27 cellular contexts compared by ENCODE assay signal in the genomic region with DNA sequence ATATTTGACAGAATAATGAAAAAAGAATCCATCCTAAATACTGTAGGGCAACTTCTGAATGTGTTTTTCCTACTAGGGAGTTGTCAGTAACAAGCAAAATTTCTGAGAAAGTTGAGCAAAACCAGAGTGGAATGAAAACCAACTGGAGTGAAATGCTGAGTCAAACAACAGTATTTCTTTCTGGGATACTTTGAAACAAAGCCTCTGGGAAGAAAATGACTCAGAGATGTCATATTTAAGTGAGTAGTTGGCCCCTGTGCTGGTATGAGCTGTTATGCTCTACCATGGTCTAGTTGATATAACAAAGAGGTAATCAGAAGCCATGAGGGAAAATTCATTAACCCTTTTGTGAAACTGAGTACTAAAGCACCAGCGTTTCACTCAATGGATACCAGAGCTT.
DNase-seq lines count a peak whose midpoint lies in the region; FAIRE-seq and TF ChIP-seq lines count a peak whose summit lies in the region.
"Had no signal": no experiment of that assay in that cellular context is flagged by ENCODE, and none has a peak within 500 bp of the region (broad histone marks: within the 10 kb centered on the region; RNA-seq: fewer than 3 reads in every experiment).

No MANE protein-coding gene starts in this region.

- CTCF ChIA-PET in PC-9 (lab: Charles Lee): no interaction called here

- H2AFZ ChIP-seq in PC-9: no peak overlapping the region

- no peaks in the 10 kb centered on the region for H3K36me3 ChIP-seq in PC-9 (ENCODE audit: low read depth)
- H3K36me3 ChIP-seq: cardiac muscle cell, heart right ventricle, right atrium auricular region, SJSA1, thyroid gland had no signal

- no peak overlapping the region for H3K4me3 Mint-ChIP-seq in endothelial cell (ENCODE audit: unreplicated experiment)
- H3K4me3 Mint-ChIP-seq in immature natural killer cell: no peak overlapping the region
- H3K4me3 Mint-ChIP-seq: activated T-cell treated with anti-CD3 and anti-CD28 coated beads, Interleukin-2, amount 50 U/mL, for 4 hours; dendritic cell treated with granulocyte-macrophage colony-stimulating factor and Interleukin-4, amounts not matched to agents 40 ng/mL and 50 ng/mL, for 4 days; natural killer cell had no signal

- H3F3A ChIP-seq in PC-9 (ENCODE audit: insufficient read depth, low read depth): no peaks in the 10 kb centered on the region

- no peak overlapping the region for H3K4me3 ChIP-seq in fibroblast of villous mesenchyme (ENCODE audit: low read depth, low read length)
- no peak overlapping the region for H3K4me3 ChIP-seq in PC-9
- H3K4me3 ChIP-seq: cardiac muscle cell, heart right ventricle, right atrium auricular region, SJSA1, thyroid gland had no signal

- no peaks in the 10 kb centered on the region for H3K79me2 ChIP-seq in PC-9 (ENCODE audit: low read depth)

- H3K27ac ChIP-seq in PC-9: no peak overlapping the region
- H3K27ac ChIP-seq: C4-2B, cardiac muscle cell, heart right ventricle, right atrium auricular region, SJSA1, thyroid gland had no signal

- H3K27me3 ChIP-seq in PC-9 (ENCODE audit: insufficient read depth, low read depth): no peaks in the 10 kb centered on the region
- H3K27me3 ChIP-seq: cardiac muscle cell, heart right ventricle, right atrium auricular region, SJSA1, thyroid gland had no signal

- TF ChIP-seq CTCF in fibroblast of villous mesenchyme (IDR thresholded peaks at IDR 0.05; ENCODE audit: insufficient read depth, low read depth, low read length) (no peak), endothelial cell (IDR thresholded peaks at IDR 0.05; ENCODE audit: unreplicated experiment) (no peak), PC-9 (conservative IDR thresholded peaks at IDR 0.05) (no peak)

- H3K9me3 ChIP-seq in PC-9 (ENCODE audit: insufficient read depth, low read depth): no peaks in the 10 kb centered on the region
- H3K9me3 ChIP-seq: heart right ventricle, right atrium auricular region, SJSA1, thyroid gland had no signal

- DNase-seq in H54 (ENCODE audit: insufficient read length, low spot score) (no peak), amniotic epithelial cell (ENCODE audit: low read depth) (peak; percentile 9), fibroblast of villous mesenchyme (ENCODE audit: low read depth) (peak; percentile 47), renal cortical epithelial cell (ENCODE audit: low read depth) (peak; percentile 89), endothelial cell (ENCODE audit: low spot score) (no peak), H4 (ENCODE audit: low spot score) (no peak), PC-9 (no peak), immature natural killer cell (no peak)
- DNase-seq: activated CD4-positive, alpha-beta T cell treated with anti-CD3 and anti-CD28 coated beads for 4 hours; activated naive CD4-positive, alpha-beta T cell; activated T-cell treated with anti-CD3 and anti-CD28 coated beads, Interleukin-2, amount 50 U/mL, for 4 hours; EL; heart right ventricle; left ventricle myocardium superior; midbrain; natural killer cell; NCI-H1694; NCI-H2171 treated with DMSO at 0.1 percent for 48 hours; NCI-H524 treated with DMSO at 0.1 percent for 48 hours; stimulated activated naive CD8-positive, alpha-beta T cell treated with anti-CD3 and anti-CD28 coated beads, Interleukin-15, Interleukin-2, amounts not matched to agents 100 U/mL and 50 U/mL, for 24 hours; T-helper 2 cell; thyroid gland had no signal

- no peaks in the 10 kb centered on the region for H3K36me3 Mint-ChIP-seq in endothelial cell (ENCODE audit: low read depth, unreplicated experiment)
- H3K36me3 Mint-ChIP-seq in immature natural killer cell: peaks cover 5 to 8% (median 7%) of the 10 kb centered on the region in 3 donors

- H3K4me1 ChIP-seq in PC-9 (replicated peaks; ENCODE audit: insufficient read depth): no peaks in the 10 kb centered on the region
- H3K4me1 ChIP-seq: heart right ventricle, right atrium auricular region, SJSA1, thyroid gland had no signal

- intact Hi-C loops in PC-9 (cut with micrococcal nuclease; ENCODE audit: unreplicated experiment): no loop called here

- H4K20me1 ChIP-seq in PC-9 (ENCODE audit: insufficient read depth): no peaks in the 10 kb centered on the region

- no TSS peak for BruUV-seq in PC-9 (replicated peaks; lab: Mats Ljungman, UMichigan)

- H3K4me2 ChIP-seq in PC-9: no peak overlapping the region

- peaks cover 6% of the 10 kb centered on the region for H3K4me1 Mint-ChIP-seq in endothelial cell (ENCODE audit: unreplicated experiment)
- no peaks in the 10 kb centered on the region for H3K4me1 Mint-ChIP-seq in immature natural killer cell
- H3K4me1 Mint-ChIP-seq: natural killer cell had no signal

- peak; percentile 55 for FAIRE-seq in H54 (lab: Jason Lieb, UNC)

- TF ChIP-seq POLR2A in H54 (IDR thresholded peaks at IDR 0.05; ENCODE audit: low read depth, low read length): no peak

- H3K9me3 Mint-ChIP-seq in endothelial cell (ENCODE audit: unreplicated experiment): no peaks in the 10 kb centered on the region
- H3K9me3 Mint-ChIP-seq in immature natural killer cell: peaks cover 2 to 19% (median 4%) of the 10 kb centered on the region in 6 donors
- H3K9me3 Mint-ChIP-seq: dendritic cell treated with granulocyte-macrophage colony-stimulating factor and Interleukin-4, amounts not matched to agents 40 ng/mL and 50 ng/mL, for 4 days had no signal

- no peaks in the 10 kb centered on the region for H3K9me2 ChIP-seq in PC-9 (ENCODE audit: insufficient read depth)

- POLR2A ChIA-PET in PC-9 (lab: Charles Lee; ENCODE audit: unreplicated experiment): no interaction called here

- H3K27me3 Mint-ChIP-seq in endothelial cell (ENCODE audit: unreplicated experiment) (no peaks in the 10 kb centered on the region), immature natural killer cell (ENCODE audit: low read depth in 3 of 3) (peaks cover 0 to 1% (median 0%) of the 10 kb centered on the region in 3 donors)
- H3K27me3 Mint-ChIP-seq: dendritic cell treated with granulocyte-macrophage colony-stimulating factor and Interleukin-4, amounts not matched to agents 40 ng/mL and 50 ng/mL, for 4 days had no signal

- H3K27ac Mint-ChIP-seq in endothelial cell (ENCODE audit: unreplicated experiment) (no peak overlapping the region), immature natural killer cell (no peak overlapping the region)
- H3K27ac Mint-ChIP-seq: dendritic cell treated with granulocyte-macrophage colony-stimulating factor and Interleukin-4, amounts not matched to agents 40 ng/mL and 50 ng/mL, for 4 days; natural killer cell had no signal

Comparison
In these comparisons a context has a peak if more than half of its experiments do, and no peak if none do; other contexts are left out.
1. DNase-seq: peak in amniotic epithelial cell (single experiment), fibroblast of villous mesenchyme (single experiment) and renal cortical epithelial cell (single experiment); none in H54 (single experiment), endothelial cell (single experiment), H4 (single experiment), PC-9 (0 of 2) and immature natural killer cell (0 of 3).